Comparison of ENCODE assay signal across 1 cellular context in genomic region chr14:39431416-39432178, GRCh38.
TF ChIP-seq lines count a peak whose summit lies in the region.

No MANE protein-coding gene starts in this region.

TF ChIP-seq in HepG2, 621 proteins besides CTCF, POLR2A, EP300 and RAD21 (continued from another document and continues in another):
- no peak for TF ChIP-seq TRIM24 (CRISPR knock-in tag; IDR thresholded peaks at IDR 0.05)
- no peak; the same call in 1 of the 2 replicates for TF ChIP-seq ZNF205 (CRISPR knock-in tag; IDR thresholded peaks at IDR 0.05)
- TF ChIP-seq TFE3 (CRISPR knock-in tag; IDR thresholded peaks at IDR 0.05): no peak
- peak; percentile 88; the same call in 1 of the 2 replicates for TF ChIP-seq ZNF225 (CRISPR knock-in tag; IDR thresholded peaks at IDR 0.05)
- TF ChIP-seq MEIS2 (CRISPR knock-in tag; IDR thresholded peaks at IDR 0.05): peak; percentile 38; the same call in 1 of the 2 replicates
- TF ChIP-seq, protein P1, sequence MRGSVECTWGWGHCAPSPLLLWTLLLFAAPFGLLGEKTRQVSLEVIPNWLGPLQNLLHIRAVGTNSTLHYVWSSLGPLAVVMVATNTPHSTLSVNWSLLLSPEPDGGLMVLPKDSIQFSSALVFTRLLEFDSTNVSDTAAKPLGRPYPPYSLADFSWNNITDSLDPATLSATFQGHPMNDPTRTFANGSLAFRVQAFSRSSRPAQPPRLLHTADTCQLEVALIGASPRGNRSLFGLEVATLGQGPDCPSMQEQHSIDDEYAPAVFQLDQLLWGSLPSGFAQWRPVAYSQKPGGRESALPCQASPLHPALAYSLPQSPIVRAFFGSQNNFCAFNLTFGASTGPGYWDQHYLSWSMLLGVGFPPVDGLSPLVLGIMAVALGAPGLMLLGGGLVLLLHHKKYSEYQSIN (CRISPR knock-in tag; IDR thresholded peaks at IDR 0.05; ENCODE audit: borderline replicate concordance): no peak
- no peak; the same call in 1 of the 2 replicates for TF ChIP-seq ZNF616 (CRISPR knock-in tag; IDR thresholded peaks at IDR 0.05; ENCODE audit: low read depth)
- TF ChIP-seq ZNF556 (CRISPR knock-in tag; IDR thresholded peaks at IDR 0.05; ENCODE audit: borderline replicate concordance): no peak; the same call in 1 of the 2 replicates
- TF ChIP-seq THAP8 (CRISPR knock-in tag; IDR thresholded peaks at IDR 0.05; ENCODE audit: borderline replicate concordance): no peak; the same call in 1 of the 2 replicates
- no peak for TF ChIP-seq ZSCAN29 (CRISPR knock-in tag; conservative IDR thresholded peaks at IDR 0.05)
- no peak for TF ChIP-seq HOXA5 (CRISPR knock-in tag; IDR thresholded peaks at IDR 0.05)
- no peak for TF ChIP-seq ZNF496 (CRISPR knock-in tag; IDR thresholded peaks at IDR 0.05; ENCODE audit: insufficient replicate concordance)
- TF ChIP-seq POLR2AphosphoS5 (IDR thresholded peaks at IDR 0.05; ENCODE audit: low read depth, low read length): peak; percentile 85
- TF ChIP-seq, protein P2, sequence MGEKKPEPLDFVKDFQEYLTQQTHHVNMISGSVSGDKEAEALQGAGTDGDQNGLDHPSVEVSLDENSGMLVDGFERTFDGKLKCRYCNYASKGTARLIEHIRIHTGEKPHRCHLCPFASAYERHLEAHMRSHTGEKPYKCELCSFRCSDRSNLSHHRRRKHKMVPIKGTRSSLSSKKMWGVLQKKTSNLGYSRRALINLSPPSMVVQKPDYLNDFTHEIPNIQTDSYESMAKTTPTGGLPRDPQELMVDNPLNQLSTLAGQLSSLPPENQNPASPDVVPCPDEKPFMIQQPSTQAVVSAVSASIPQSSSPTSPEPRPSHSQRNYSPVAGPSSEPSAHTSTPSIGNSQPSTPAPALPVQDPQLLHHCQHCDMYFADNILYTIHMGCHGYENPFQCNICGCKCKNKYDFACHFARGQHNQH (CRISPR knock-in tag; IDR thresholded peaks at IDR 0.05): no peak
- no peak for TF ChIP-seq MIER3 (CRISPR knock-in tag; IDR thresholded peaks at IDR 0.05; ENCODE audit: borderline replicate concordance)
- TF ChIP-seq SALL1 (CRISPR knock-in tag; IDR thresholded peaks at IDR 0.05): peak; percentile 42; the same call in 1 of the 2 replicates
- 0 out of 2 replicates have a peak, but pooled peaks have one; percentile 77 for TF ChIP-seq ZNF256 (CRISPR knock-in tag; conservative IDR thresholded peaks at IDR 0.05)
- TF ChIP-seq, protein P3, sequence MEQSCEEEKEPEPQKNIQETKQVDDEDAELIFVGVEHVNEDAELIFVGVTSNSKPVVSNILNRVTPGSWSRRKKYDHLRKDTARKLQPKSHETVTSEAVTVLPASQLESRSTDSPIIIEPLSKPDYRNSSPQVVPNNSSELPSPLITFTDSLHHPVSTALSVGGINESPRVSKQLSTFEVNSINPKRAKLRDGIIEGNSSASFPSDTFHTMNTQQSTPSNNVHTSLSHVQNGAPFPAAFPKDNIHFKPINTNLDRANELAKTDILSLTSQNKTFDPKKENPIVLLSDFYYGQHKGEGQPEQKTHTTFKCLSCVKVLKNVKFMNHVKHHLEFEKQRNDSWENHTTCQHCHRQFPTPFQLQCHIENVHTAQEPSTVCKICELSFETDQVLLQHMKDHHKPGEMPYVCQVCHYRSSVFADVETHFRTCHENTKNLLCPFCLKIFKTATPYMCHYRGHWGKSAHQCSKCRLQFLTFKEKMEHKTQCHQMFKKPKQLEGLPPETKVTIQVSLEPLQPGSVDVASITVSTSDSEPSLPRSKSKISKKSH (CRISPR knock-in tag; IDR thresholded peaks at IDR 0.05; ENCODE audit: borderline replicate concordance): peak; percentile 66; the same call in 1 of the 2 replicates
- no peak for TF ChIP-seq ZBTB7A (CRISPR knock-in tag; IDR thresholded peaks at IDR 0.05)
- TF ChIP-seq ZNF724P (CRISPR knock-in tag; IDR thresholded peaks at IDR 0.05; ENCODE audit: borderline replicate concordance): 0 out of 2 replicates have a peak, but pooled peaks have one; percentile 70
- peak; percentile 13; the same call in 1 of the 2 replicates for TF ChIP-seq POGK (CRISPR knock-in tag; conservative IDR thresholded peaks at IDR 0.05)
- no peak for TF ChIP-seq ZFAT (CRISPR knock-in tag; conservative IDR thresholded peaks at IDR 0.05)
- TF ChIP-seq, protein P4, sequence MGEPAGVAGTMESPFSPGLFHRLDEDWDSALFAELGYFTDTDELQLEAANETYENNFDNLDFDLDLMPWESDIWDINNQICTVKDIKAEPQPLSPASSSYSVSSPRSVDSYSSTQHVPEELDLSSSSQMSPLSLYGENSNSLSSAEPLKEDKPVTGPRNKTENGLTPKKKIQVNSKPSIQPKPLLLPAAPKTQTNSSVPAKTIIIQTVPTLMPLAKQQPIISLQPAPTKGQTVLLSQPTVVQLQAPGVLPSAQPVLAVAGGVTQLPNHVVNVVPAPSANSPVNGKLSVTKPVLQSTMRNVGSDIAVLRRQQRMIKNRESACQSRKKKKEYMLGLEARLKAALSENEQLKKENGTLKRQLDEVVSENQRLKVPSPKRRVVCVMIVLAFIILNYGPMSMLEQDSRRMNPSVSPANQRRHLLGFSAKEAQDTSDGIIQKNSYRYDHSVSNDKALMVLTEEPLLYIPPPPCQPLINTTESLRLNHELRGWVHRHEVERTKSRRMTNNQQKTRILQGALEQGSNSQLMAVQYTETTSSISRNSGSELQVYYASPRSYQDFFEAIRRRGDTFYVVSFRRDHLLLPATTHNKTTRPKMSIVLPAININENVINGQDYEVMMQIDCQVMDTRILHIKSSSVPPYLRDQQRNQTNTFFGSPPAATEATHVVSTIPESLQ (CRISPR knock-in tag; conservative IDR thresholded peaks at IDR 0.05): no peak
- TF ChIP-seq MED1 (CRISPR knock-in tag; IDR thresholded peaks at IDR 0.05): peak; percentile 17; the same call in 1 of the 2 replicates
- no peak for TF ChIP-seq SUZ12 (IDR thresholded peaks at IDR 0.05; ENCODE audit: low read depth, low read length)
- no peak; the same call in 1 of the 2 replicates for TF ChIP-seq ZNF354B (CRISPR knock-in tag; IDR thresholded peaks at IDR 0.05)
- TF ChIP-seq XRCC5 (optimal IDR thresholded peaks at IDR 0.05; ENCODE audit: low read length): no peak
- TF ChIP-seq TEAD2 (CRISPR knock-in tag; IDR thresholded peaks at IDR 0.05): peak; percentile 73; the same call in 1 of the 2 replicates
- TF ChIP-seq FOSL2 (CRISPR knock-in tag; IDR thresholded peaks at IDR 0.05): peak; percentile 26; the same call in 1 of the 2 replicates
- TF ChIP-seq ZNF841 (CRISPR knock-in tag; IDR thresholded peaks at IDR 0.05; ENCODE audit: borderline replicate concordance): peak; percentile 84; the same call in 1 of the 2 replicates
- TF ChIP-seq ZNF773 (CRISPR knock-in tag; IDR thresholded peaks at IDR 0.05; ENCODE audit: borderline replicate concordance): no peak; the same call in 1 of the 2 replicates
- peak; percentile 11; the same call in 1 of the 2 replicates for TF ChIP-seq ZSCAN9 (CRISPR knock-in tag; IDR thresholded peaks at IDR 0.05; ENCODE audit: borderline replicate concordance)
- TF ChIP-seq, protein P5, sequence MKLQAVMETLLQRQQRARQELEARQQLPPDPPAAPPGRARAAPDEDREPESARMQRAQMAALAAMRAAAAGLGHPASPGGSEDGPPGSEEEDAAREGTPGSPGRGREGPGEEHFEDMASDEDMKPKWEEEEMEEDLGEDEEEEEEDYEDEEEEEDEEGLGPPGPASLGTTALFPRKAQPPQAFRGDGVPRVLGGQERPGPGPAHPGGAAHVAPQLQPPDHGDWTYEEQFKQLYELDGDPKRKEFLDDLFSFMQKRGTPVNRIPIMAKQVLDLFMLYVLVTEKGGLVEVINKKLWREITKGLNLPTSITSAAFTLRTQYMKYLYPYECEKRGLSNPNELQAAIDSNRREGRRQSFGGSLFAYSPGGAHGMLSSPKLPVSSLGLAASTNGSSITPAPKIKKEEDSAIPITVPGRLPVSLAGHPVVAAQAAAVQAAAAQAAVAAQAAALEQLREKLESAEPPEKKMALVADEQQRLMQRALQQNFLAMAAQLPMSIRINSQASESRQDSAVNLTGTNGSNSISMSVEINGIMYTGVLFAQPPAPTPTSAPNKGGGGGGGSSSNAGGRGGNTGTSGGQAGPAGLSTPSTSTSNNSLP (IDR thresholded peaks at IDR 0.05; ENCODE audit: low read depth, low read length): 0 out of 2 replicates have a peak, but pooled peaks have one; percentile 5
- TF ChIP-seq HNF4A (CRISPR knock-in tag; IDR thresholded peaks at IDR 0.05): no peak
- no peak for TF ChIP-seq FOXA1 (IDR thresholded peaks at IDR 0.05)
- TF ChIP-seq FOXA1 (CRISPR knock-in tag; IDR thresholded peaks at IDR 0.05): no peak
- peak; percentile 76 for TF ChIP-seq ZFX (CRISPR knock-in tag; IDR thresholded peaks at IDR 0.05; ENCODE audit: low read depth)
- TF ChIP-seq, protein P6, sequence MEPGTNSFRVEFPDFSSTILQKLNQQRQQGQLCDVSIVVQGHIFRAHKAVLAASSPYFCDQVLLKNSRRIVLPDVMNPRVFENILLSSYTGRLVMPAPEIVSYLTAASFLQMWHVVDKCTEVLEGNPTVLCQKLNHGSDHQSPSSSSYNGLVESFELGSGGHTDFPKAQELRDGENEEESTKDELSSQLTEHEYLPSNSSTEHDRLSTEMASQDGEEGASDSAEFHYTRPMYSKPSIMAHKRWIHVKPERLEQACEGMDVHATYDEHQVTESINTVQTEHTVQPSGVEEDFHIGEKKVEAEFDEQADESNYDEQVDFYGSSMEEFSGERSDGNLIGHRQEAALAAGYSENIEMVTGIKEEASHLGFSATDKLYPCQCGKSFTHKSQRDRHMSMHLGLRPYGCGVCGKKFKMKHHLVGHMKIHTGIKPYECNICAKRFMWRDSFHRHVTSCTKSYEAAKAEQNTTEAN (CRISPR knock-in tag; conservative IDR thresholded peaks at IDR 0.05): no peak
- TF ChIP-seq ZNF709 (CRISPR knock-in tag; IDR thresholded peaks at IDR 0.05): no peak
- TF ChIP-seq MLXIP (CRISPR knock-in tag; IDR thresholded peaks at IDR 0.05; ENCODE audit: borderline replicate concordance): no peak
- TF ChIP-seq, protein P7, sequence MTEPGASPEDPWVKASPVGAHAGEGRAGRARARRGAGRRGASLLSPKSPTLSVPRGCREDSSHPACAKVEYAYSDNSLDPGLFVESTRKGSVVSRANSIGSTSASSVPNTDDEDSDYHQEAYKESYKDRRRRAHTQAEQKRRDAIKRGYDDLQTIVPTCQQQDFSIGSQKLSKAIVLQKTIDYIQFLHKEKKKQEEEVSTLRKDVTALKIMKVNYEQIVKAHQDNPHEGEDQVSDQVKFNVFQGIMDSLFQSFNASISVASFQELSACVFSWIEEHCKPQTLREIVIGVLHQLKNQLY (CRISPR knock-in tag; IDR thresholded peaks at IDR 0.05): peak; percentile 7; the same call in 1 of the 2 replicates
- TF ChIP-seq LBX2 (CRISPR knock-in tag; IDR thresholded peaks at IDR 0.05; ENCODE audit: borderline replicate concordance): peak; percentile 17; the same call in 1 of the 2 replicates
- no peak for TF ChIP-seq KLF11 (CRISPR knock-in tag; IDR thresholded peaks at IDR 0.05)
- TF ChIP-seq TEAD3 (CRISPR knock-in tag; optimal IDR thresholded peaks at IDR 0.05; ENCODE audit: borderline replicate concordance): peak; percentile 48
- no peak for TF ChIP-seq CBX2 (IDR thresholded peaks at IDR 0.05; ENCODE audit: low read depth, low read length)
- no peak for TF ChIP-seq CBX2 (CRISPR knock-in tag; IDR thresholded peaks at IDR 0.05; ENCODE audit: low read depth)
- 0 out of 2 replicates have a peak, but pooled peaks have one; percentile 41 for TF ChIP-seq NKX3-1 (CRISPR knock-in tag; IDR thresholded peaks at IDR 0.05)
- TF ChIP-seq HDAC1 (CRISPR knock-in tag; IDR thresholded peaks at IDR 0.05): peak; percentile 37; the same call in 1 of the 2 replicates
